Comparison of ENCODE assay signal across 6 cellular contexts in genomic region chr14:75784314-75784686, GRCh38.
"Had no signal": no experiment of that assay in that cellular context is flagged by ENCODE, and none has a peak within 500 bp of the region (broad histone marks: within the 10 kb centered on the region; RNA-seq: fewer than 3 reads in every experiment).

No MANE protein-coding gene starts in this region.

- DNase-seq: H7, IMR-90 had no signal

- H3K4me2 ChIP-seq: GM23338 had no signal

- H3K9me3 Mint-ChIP-seq: GM23338 had no signal

- H3K4me1 ChIP-seq: HAP-1 had no signal

- H3K4me3 ChIP-seq: GM23338, HAP-1, K562 had no signal

- ATAC-seq: GM23338, K562 had no signal

- H3K27ac ChIP-seq: HL-60 had no signal

- H3K4me1 Mint-ChIP-seq: GM23338 had no signal

- H3K9me3 ChIP-seq: HAP-1 had no signal

- H2AFZ ChIP-seq: GM23338 had no signal

- H3K27ac Mint-ChIP-seq: GM23338 had no signal

- H3K4me3 Mint-ChIP-seq: GM23338 had no signal
